In genomic region chr10:71467569-71468362, GRCh38 we compare ENCODE assay signal across 23 cellular contexts.
"Had no signal": no experiment of that assay in that cellular context is flagged by ENCODE, and none has a peak within 500 bp of the region (broad histone marks: within the 10 kb centered on the region; RNA-seq: fewer than 3 reads in every experiment).

No MANE protein-coding gene starts in this region.

- H3K4me3 ChIP-seq: esophagus squamous epithelium, heart right ventricle, mucosa of descending colon, prostate gland, skin epidermis, spleen, testis, tibial artery, upper lobe of left lung had no signal

- H3K9me3 ChIP-seq: esophagus squamous epithelium, heart right ventricle, mucosa of descending colon, prostate gland, spleen, testis, tibial artery, upper lobe of left lung had no signal

- H3K4me1 ChIP-seq: prostate gland had no signal

- H3K36me3 ChIP-seq: esophagus squamous epithelium, heart right ventricle, prostate gland, spleen, tibial artery, upper lobe of left lung had no signal

- H3K27ac ChIP-seq: esophagus squamous epithelium, prostate gland, skin epidermis, spleen, testis, tibial artery, upper lobe of left lung had no signal

- DNase-seq: cortex of kidney; effector memory CD8-positive, alpha-beta T cell; erythroblast; esophagus squamous epithelium; foreskin melanocyte; glutamatergic neuron; heart right ventricle; hippocampal formation; left cardiac atrium; mesenchymal stem cell; mucosa of descending colon; naive B cell; right cardiac atrium; spleen; stimulated activated CD4-positive, alpha-beta T cell treated with anti-CD3 and anti-CD28 coated beads, Interleukin-4, amount 100 ng/mL, for 4 hours; stimulated activated naive CD8-positive, alpha-beta T cell treated with anti-CD3 and anti-CD28 coated beads, Interleukin-15, Interleukin-2, amounts not matched to agents 100 U/mL and 50 U/mL, for 24 hours; testis; tibial artery; upper lobe of left lung had no signal

- ATAC-seq: effector memory CD8-positive, alpha-beta T cell; left cardiac atrium; mucosa of descending colon; natural killer cell treated with Interleukin-12 subunit alpha and Interleukin-12 subunit beta and Interleukin-15 and Interleukin-18, amount 100 ng/mL, for 72 hours; right cardiac atrium; stimulated activated memory B cell treated with anti-CD40 and anti-IgM and Interleukin-4, amounts not matched to agents 10 μg/mL and 1 μg/mL and 100 μg/mL, for 72 hours; stimulated activated naive CD8-positive, alpha-beta T cell treated with anti-CD3 and anti-CD28 coated beads, Interleukin-15, Interleukin-2, amounts not matched to agents 100 U/mL and 50 U/mL, for 24 hours had no signal

- H3K27me3 ChIP-seq: esophagus squamous epithelium, heart right ventricle, testis, tibial artery, upper lobe of left lung had no signal
